22 cellular contexts compared by ENCODE assay signal in genomic region chr12:124896461-124896860, GRCh38.
"Had no signal": no experiment of that assay in that cellular context is flagged by ENCODE, and none has a peak within 500 bp of the region (broad histone marks: within the 10 kb centered on the region; RNA-seq: fewer than 3 reads in every experiment).

No MANE protein-coding gene starts in this region.

- H3K27ac ChIP-seq: left ventricle myocardium inferior, ovary, prostate gland, sigmoid colon, spleen, tibial nerve, uterus had no signal

- H3K9me3 Mint-ChIP-seq: mesothelial cell of epicardium; natural killer cell; stimulated activated effector memory CD8-positive, alpha-beta T cell treated with anti-CD3 and anti-CD28 coated beads, Interleukin-12 subunit alpha, Interleukin-12 subunit beta, amount 100 ng/mL, for 72 hours; stimulated activated naive CD8-positive, alpha-beta T cell treated with anti-CD3 and anti-CD28 coated beads, Interleukin-15, amount 100 ng/mL, for 72 hours had no signal

- H3K9me3 ChIP-seq: left ventricle myocardium inferior, ovary, prostate gland, sigmoid colon, spleen, tibial nerve, uterus had no signal

- H3K4me3 Mint-ChIP-seq: mesothelial cell of epicardium; naive B cell; natural killer cell; stimulated activated effector memory CD8-positive, alpha-beta T cell treated with anti-CD3 and anti-CD28 coated beads, Interleukin-12 subunit alpha, Interleukin-12 subunit beta, amount 100 ng/mL, for 72 hours; stimulated activated naive CD8-positive, alpha-beta T cell treated with anti-CD3 and anti-CD28 coated beads, Interleukin-15, amount 100 ng/mL, for 72 hours; type B pancreatic cell had no signal

- H3K4me1 Mint-ChIP-seq: mesothelial cell of epicardium had no signal

- DNase-seq: islet precursor cell; left ventricle myocardium inferior; mesendoderm; naive B cell; natural killer cell; ovary; retina; right cardiac atrium; sigmoid colon; small intestine; spleen; stimulated activated CD4-positive, alpha-beta T cell treated with anti-CD3 and anti-CD28 coated beads, Interleukin-4, amount 100 ng/mL, for 24 hours; stimulated activated naive CD4-positive, alpha-beta T cell treated with Interleukin-2 at 50 U/mL for 16 hours; stimulated activated naive CD8-positive, alpha-beta T cell treated with anti-CD3 and anti-CD28 coated beads, Interleukin-15, amount 100 ng/mL, for 72 hours; substantia nigra; uterus had no signal

- H3K36me3 Mint-ChIP-seq: mesothelial cell of epicardium; stimulated activated effector memory CD8-positive, alpha-beta T cell treated with anti-CD3 and anti-CD28 coated beads, Interleukin-12 subunit alpha, Interleukin-12 subunit beta, amount 100 ng/mL, for 72 hours had no signal

- ATAC-seq: natural killer cell; right cardiac atrium; stimulated activated effector memory CD8-positive, alpha-beta T cell treated with anti-CD3 and anti-CD28 coated beads, Interleukin-12 subunit alpha, Interleukin-12 subunit beta, amount 100 ng/mL, for 72 hours; stimulated activated naive CD8-positive, alpha-beta T cell treated with anti-CD3 and anti-CD28 coated beads, Interleukin-15, amount 100 ng/mL, for 72 hours had no signal

- H3K27me3 ChIP-seq: ovary, sigmoid colon, spleen, tibial nerve, uterus had no signal

- H3K4me3 ChIP-seq: left ventricle myocardium inferior, lung, ovary, prostate gland, sigmoid colon, spleen, tibial nerve, uterus had no signal

- H3K27me3 Mint-ChIP-seq: naive B cell; stimulated activated naive CD8-positive, alpha-beta T cell treated with anti-CD3 and anti-CD28 coated beads, Interleukin-15, amount 100 ng/mL, for 72 hours; type B pancreatic cell had no signal

- FAIRE-seq: small intestine had no signal

- H3K27ac Mint-ChIP-seq: mesothelial cell of epicardium; natural killer cell; stimulated activated effector memory CD8-positive, alpha-beta T cell treated with anti-CD3 and anti-CD28 coated beads, Interleukin-12 subunit alpha, Interleukin-12 subunit beta, amount 100 ng/mL, for 72 hours; type B pancreatic cell had no signal

- H3K36me3 ChIP-seq: left ventricle myocardium inferior, ovary, prostate gland, sigmoid colon, spleen, tibial nerve, uterus had no signal

- H3K4me1 ChIP-seq: prostate gland, sigmoid colon, uterus had no signal
